23 cellular contexts compared by ENCODE assay signal in the genomic region with DNA sequence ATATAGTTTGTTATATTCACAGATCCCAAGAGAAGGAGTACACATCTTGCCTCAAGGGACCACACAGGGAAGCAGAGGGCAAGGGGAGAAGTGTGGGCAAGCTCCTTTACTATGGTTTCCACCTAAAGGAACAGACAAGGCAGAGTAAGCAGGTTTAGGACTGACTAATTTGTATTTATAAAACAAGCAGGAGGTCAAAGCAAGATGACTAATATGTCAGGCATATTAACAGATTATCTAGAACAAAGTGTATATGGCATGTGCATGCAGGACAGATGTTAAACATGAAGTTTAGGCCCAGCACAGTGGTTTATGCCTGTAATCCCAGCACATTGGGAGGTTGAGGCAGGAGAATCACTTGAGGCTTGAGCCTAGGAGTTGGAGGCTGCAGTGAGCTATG. TPM values are rescaled to one million over a fixed set of nuclear protein-coding genes. Genes with fewer than 3 reads are reported as not detected.
"Had no signal": no experiment of that assay in that cellular context is flagged by ENCODE, and none has a peak within 500 bp of the region (broad histone marks: within the 10 kb centered on the region; RNA-seq: fewer than 3 reads in every experiment).

No MANE protein-coding gene starts in this region.

- H3K36me3 ChIP-seq: adrenal gland, ascending aorta, colonic mucosa, esophagus squamous epithelium, left lung, upper lobe of right lung, WERI-Rb-1 had no signal

- FAIRE-seq: TTC549 had no signal

- H3K4me3 Mint-ChIP-seq: activated T-cell treated with anti-CD3 and anti-CD28 coated beads, Interleukin-2, amount 50 U/mL, for 24 hours; mesothelial cell of epicardium had no signal

- H3K36me3 Mint-ChIP-seq: activated naive CD8-positive, alpha-beta T cell had no signal

- H3K9me3 ChIP-seq: adrenal gland, ascending aorta, colonic mucosa, esophagus squamous epithelium, left lung, upper lobe of right lung had no signal

- H3K27ac ChIP-seq: adrenal gland, ascending aorta, colonic mucosa, esophagus squamous epithelium, left lung, upper lobe of right lung, WERI-Rb-1 had no signal

- ATAC-seq: left lung; naive thymus-derived CD8-positive, alpha-beta T cell; upper lobe of right lung had no signal

- H3K4me3 ChIP-seq: adrenal gland, ascending aorta, colonic mucosa, esophagus squamous epithelium, left lung, lung, upper lobe of right lung had no signal

- H3K9me3 Mint-ChIP-seq: activated T-cell treated with anti-CD3 and anti-CD28 coated beads, Interleukin-2, amount 50 U/mL, for 24 hours had no signal

- H3K27ac Mint-ChIP-seq: activated naive CD8-positive, alpha-beta T cell; activated T-cell treated with anti-CD3 and anti-CD28 coated beads, Interleukin-2, amount 50 U/mL, for 24 hours; activated T-helper 2 cell treated with anti-CD3 and anti-CD28 coated beads, Interferon-gamma antibody, Interleukin-2, Interleukin-4, amounts not matched to agents 10 μg/mL and 5 μg/mL and 100 μg/mL, durations not matched to agents 14 hours and 24 hours and 36 hours; naive thymus-derived CD8-positive, alpha-beta T cell; progenitor cell of endocrine pancreas had no signal

- DNase-seq: activated CD4-positive, alpha-beta T cell treated with anti-CD3 and anti-CD28 coated beads, Interleukin-2, amount 50 U/mL, for 1 hour; activated CD4-positive, CD25-positive, alpha-beta regulatory T cell treated with anti-CD3 and anti-CD28 coated beads, Interleukin-2, amount 50 U/mL, for 72 hours; activated CD8-positive, alpha-beta memory T cell treated with anti-CD3 and anti-CD28 coated beads for 24 hours; activated CD8-positive, alpha-beta memory T cell treated with anti-CD3 and anti-CD28 coated beads, Interleukin-2, amount 50 U/mL, for 4 hours; activated naive CD4-positive, alpha-beta T cell; activated T-cell treated with anti-CD3 and anti-CD28 coated beads, Interleukin-2, amount 50 U/mL, for 24 hours; adrenal gland; colonic mucosa; esophagus squamous epithelium; left lung; naive thymus-derived CD8-positive, alpha-beta T cell; stimulated activated CD4-positive, alpha-beta T cell treated with anti-CD3 and anti-CD28 coated beads, Interleukin-4, amount 100 ng/mL, for 24 hours; stimulated activated naive CD4-positive, alpha-beta T cell treated with Interleukin-2 at 50 U/mL for 16 hours; T-helper 1 cell; upper lobe of right lung; WERI-Rb-1 had no signal

RNA-seq across cellular contexts. Expression of a gene that starts 3.7 kb away (rescaled TPM):
- total RNA-seq: ascending aorta; naive thymus-derived CD8-positive, alpha-beta T cell had no signal
- polyA plus RNA-seq: adrenal gland; naive thymus-derived CD8-positive, alpha-beta T cell had no signal
